Comparison of ENCODE assay signal across 1 cellular context in genomic region chr19:4090351-4091220, GRCh38.
TF ChIP-seq lines count a peak whose summit lies in the region.

No MANE protein-coding gene starts in this region.

TF ChIP-seq in HepG2, 621 proteins besides CTCF, POLR2A, EP300 and RAD21:
- TF ChIP-seq ZNF136 (CRISPR knock-in tag; IDR thresholded peaks at IDR 0.05; ENCODE audit: low read depth): no peak
- peak; percentile 34 for TF ChIP-seq AGO2 (optimal IDR thresholded peaks at IDR 0.05; ENCODE audit: low read depth, low read length)
- no peak for TF ChIP-seq SOX5 (CRISPR knock-in tag; IDR thresholded peaks at IDR 0.05; ENCODE audit: borderline replicate concordance)
- no peak for TF ChIP-seq PHF8 (CRISPR knock-in tag; IDR thresholded peaks at IDR 0.05)
